1 cellular context compared by ENCODE assay signal in genomic region chr6:98644063-98644462, GRCh38.
TF ChIP-seq lines count a peak whose summit lies in the region.

No MANE protein-coding gene starts in this region.

TF ChIP-seq in H1, 55 proteins besides CTCF, POLR2A, EP300 and RAD21 (continued from another document):
- TF ChIP-seq SUZ12 (IDR thresholded peaks at IDR 0.05; ENCODE audit: low read length): no peak
- TF ChIP-seq NRF1 (IDR thresholded peaks at IDR 0.05; ENCODE audit: low read depth, low read length): no peak
- TF ChIP-seq CHD2 (IDR thresholded peaks at IDR 0.05; ENCODE audit: low read length): no peak
- TF ChIP-seq SP2 (IDR thresholded peaks at IDR 0.05; ENCODE audit: low read length): no peak
- TF ChIP-seq CHD7 (IDR thresholded peaks at IDR 0.05; ENCODE audit: insufficient replicate concordance, low read length): no peak
- no peak for TF ChIP-seq ATF3 (IDR thresholded peaks at IDR 0.05; ENCODE audit: insufficient read depth, low read depth, low read length)
